ENCODE assay signal across 21 cellular contexts in the genomic region with DNA sequence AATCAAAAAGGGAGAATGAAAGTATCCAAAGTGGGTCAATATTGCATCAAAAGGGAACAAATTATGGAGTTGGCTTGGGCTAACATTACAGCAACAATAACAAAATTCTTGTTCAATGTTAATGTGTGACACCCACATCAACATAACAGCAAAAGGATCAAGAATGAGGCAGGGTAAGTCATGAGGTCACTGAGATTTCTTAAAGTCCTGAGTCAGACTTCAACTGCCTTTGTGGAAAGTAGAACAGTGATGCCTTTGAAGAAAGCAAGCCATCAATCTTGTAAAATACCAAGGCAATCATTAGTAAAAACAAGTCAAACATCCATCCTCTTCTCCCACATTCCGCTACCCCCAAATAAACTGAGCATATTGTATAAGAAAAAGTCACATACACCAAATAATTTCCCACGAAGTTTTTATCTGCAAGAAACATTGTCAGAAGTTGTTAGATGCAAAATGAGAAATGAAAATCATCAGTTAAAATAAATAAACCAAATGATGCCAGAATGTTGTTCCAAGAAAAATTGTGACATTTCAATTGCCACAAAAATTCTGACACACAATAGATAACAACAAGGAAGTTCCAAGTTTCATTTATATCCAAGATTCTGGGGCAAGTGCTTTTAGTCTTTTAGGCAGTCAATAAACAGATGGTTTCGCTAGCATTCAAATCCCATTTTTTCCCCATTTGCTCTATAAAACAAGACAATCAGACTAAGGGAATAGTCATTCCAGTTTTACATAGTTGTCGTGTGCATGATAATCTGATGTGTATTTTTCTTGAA.
DNase-seq lines count a peak whose midpoint lies in the region; ATAC-seq, FAIRE-seq and TF ChIP-seq lines count a peak whose summit lies in the region.
"Had no signal": no experiment of that assay in that cellular context is flagged by ENCODE, and none has a peak within 500 bp of the region (broad histone marks: within the 10 kb centered on the region; RNA-seq: fewer than 3 reads in every experiment).

No MANE protein-coding gene starts in this region.

- no peaks in the 10 kb centered on the region for H3K9me3 ChIP-seq in astrocyte (ENCODE audit: insufficient read depth, low read depth, low read length)
- H3K9me3 ChIP-seq: MG63, sigmoid colon, upper lobe of left lung had no signal

- H4K20me1 ChIP-seq in astrocyte (ENCODE audit: insufficient read depth, low read length): no peaks in the 10 kb centered on the region

- H3K9ac ChIP-seq in astrocyte (ENCODE audit: low read length): no peak overlapping the region

- no peak for ATAC-seq in GM18867 (IDR thresholded peaks at IDR 0.05; ENCODE audit: unreplicated experiment)
- ATAC-seq: natural killer cell, PC-3 had no signal

- H3K9me3 Mint-ChIP-seq in astrocyte (ENCODE audit: unreplicated experiment): no peaks in the 10 kb centered on the region
- H3K9me3 Mint-ChIP-seq: activated naive CD4-positive, alpha-beta T cell treated with anti-CD3 and anti-CD28 coated beads, Interleukin-2, amount 10 ng/mL, durations not matched to agents 7 days and 5 days; natural killer cell had no signal

- H3K36me3 ChIP-seq in astrocyte (ENCODE audit: insufficient read depth, low read length): no peaks in the 10 kb centered on the region
- H3K36me3 ChIP-seq: MG63, sigmoid colon, upper lobe of left lung had no signal

- DNase-seq in EL (peak; percentile 1), astrocyte (ENCODE audit: low read depth) (peak; percentile 78), foreskin melanocyte (peak; percentile 86), retinal pigment epithelial cell (ENCODE audit: low read depth) (peak; percentile 55), NCI-H187 treated with DMSO at 0.1 percent for 48 hours (lab: John Stamatoyannopoulos, UW) (no peak), T-helper 1 cell (no peak), medulla oblongata (ENCODE audit: extremely low spot score) (no peak)
- DNase-seq: activated B cell treated with CpG ODN at 0.5 μM for 24 hours; activated naive CD4-positive, alpha-beta T cell treated with anti-CD3 and anti-CD28 coated beads, Interleukin-2, amount 10 ng/mL, durations not matched to agents 7 days and 5 days; central memory CD4-positive, alpha-beta T cell; DMS79 treated with DMSO at 0.1 percent for 48 hours; natural killer cell; NCI-H1930; NCI-H69; PC-3; sigmoid colon; stimulated activated CD4-positive, alpha-beta T cell treated with anti-CD3 and anti-CD28 coated beads, Interleukin-4, amount 100 ng/mL, for 4 hours; upper lobe of left lung had no signal

- no peaks in the 10 kb centered on the region for H3K4me1 ChIP-seq in astrocyte (ENCODE audit: insufficient read depth, low read length)
- H3K4me1 ChIP-seq: upper lobe of left lung had no signal

- peak overlapping the region; percentile 2 for H3K27ac Mint-ChIP-seq in astrocyte (ENCODE audit: unreplicated experiment)
- H3K27ac Mint-ChIP-seq: activated B cell treated with CpG ODN at 0.5 μM for 24 hours; activated naive CD4-positive, alpha-beta T cell treated with anti-CD3 and anti-CD28 coated beads, Interleukin-2, amount 10 ng/mL, durations not matched to agents 7 days and 5 days; natural killer cell had no signal

- H3K79me2 ChIP-seq in astrocyte (ENCODE audit: insufficient read depth, low read length): no peaks in the 10 kb centered on the region

- H3K27ac ChIP-seq in astrocyte (ENCODE audit: low read depth, low read length): no peak overlapping the region
- H3K27ac ChIP-seq: upper lobe of left lung had no signal

- H3K27me3 ChIP-seq in astrocyte (ENCODE audit: insufficient read depth, low read length): no peaks in the 10 kb centered on the region
- H3K27me3 ChIP-seq: MG63, sigmoid colon, upper lobe of left lung had no signal

- peak overlapping the region; percentile 17 for H3K4me2 ChIP-seq in astrocyte (ENCODE audit: low read length)

- no peaks in the 10 kb centered on the region for H3K36me3 Mint-ChIP-seq in astrocyte (ENCODE audit: low read depth, unreplicated experiment)
- H3K36me3 Mint-ChIP-seq: activated naive CD4-positive, alpha-beta T cell treated with anti-CD3 and anti-CD28 coated beads, Interleukin-2, amount 10 ng/mL, durations not matched to agents 7 days and 5 days; natural killer cell had no signal

- no peak overlapping the region for H3K4me3 ChIP-seq in astrocyte (ENCODE audit: insufficient read depth, low read depth, low read length)
- no peak overlapping the region for H3K4me3 ChIP-seq in retinal pigment epithelial cell (ENCODE audit: low read length)
- H3K4me3 ChIP-seq: MG63, sigmoid colon, upper lobe of left lung had no signal

- H3K27me3 Mint-ChIP-seq in astrocyte (ENCODE audit: low read depth, unreplicated experiment): no peaks in the 10 kb centered on the region
- H3K27me3 Mint-ChIP-seq: activated B cell treated with CpG ODN at 0.5 μM for 24 hours; activated naive CD4-positive, alpha-beta T cell treated with anti-CD3 and anti-CD28 coated beads, Interleukin-2, amount 10 ng/mL, durations not matched to agents 7 days and 5 days had no signal

- no peak for FAIRE-seq in astrocyte (lab: Jason Lieb, UNC)
- FAIRE-seq: endometrium had no signal

- H3K4me3 Mint-ChIP-seq in astrocyte (ENCODE audit: unreplicated experiment): no peak overlapping the region
- H3K4me3 Mint-ChIP-seq: activated B cell treated with CpG ODN at 0.5 μM for 24 hours; activated naive CD4-positive, alpha-beta T cell treated with anti-CD3 and anti-CD28 coated beads, Interleukin-2, amount 10 ng/mL, durations not matched to agents 7 days and 5 days; natural killer cell had no signal

- TF ChIP-seq CTCF in astrocyte (IDR thresholded peaks at IDR 0.05; ENCODE audit: insufficient read depth, low read depth, low read length) (no peak), retinal pigment epithelial cell (conservative IDR thresholded peaks at IDR 0.05; ENCODE audit: low read depth, low read length) (no peak)

- peaks cover 14% of the 10 kb centered on the region for H3K4me1 Mint-ChIP-seq in astrocyte (ENCODE audit: low read depth, unreplicated experiment)
- H3K4me1 Mint-ChIP-seq: activated naive CD4-positive, alpha-beta T cell treated with anti-CD3 and anti-CD28 coated beads, Interleukin-2, amount 10 ng/mL, durations not matched to agents 7 days and 5 days had no signal

- H2AFZ ChIP-seq in astrocyte (ENCODE audit: low read depth, low read length): no peak overlapping the region

Comparison
In these comparisons a context has a peak if more than half of its experiments do, and no peak if none do; other contexts are left out.
1. DNase-seq: peak in EL (single experiment), astrocyte (single experiment), foreskin melanocyte (single experiment) and retinal pigment epithelial cell (single experiment); none in NCI-H187 treated with DMSO at 0.1 percent for 48 hours (single experiment), T-helper 1 cell (0 of 5) and medulla oblongata (single experiment).